8 cellular contexts compared by ENCODE assay signal in the genomic region with DNA sequence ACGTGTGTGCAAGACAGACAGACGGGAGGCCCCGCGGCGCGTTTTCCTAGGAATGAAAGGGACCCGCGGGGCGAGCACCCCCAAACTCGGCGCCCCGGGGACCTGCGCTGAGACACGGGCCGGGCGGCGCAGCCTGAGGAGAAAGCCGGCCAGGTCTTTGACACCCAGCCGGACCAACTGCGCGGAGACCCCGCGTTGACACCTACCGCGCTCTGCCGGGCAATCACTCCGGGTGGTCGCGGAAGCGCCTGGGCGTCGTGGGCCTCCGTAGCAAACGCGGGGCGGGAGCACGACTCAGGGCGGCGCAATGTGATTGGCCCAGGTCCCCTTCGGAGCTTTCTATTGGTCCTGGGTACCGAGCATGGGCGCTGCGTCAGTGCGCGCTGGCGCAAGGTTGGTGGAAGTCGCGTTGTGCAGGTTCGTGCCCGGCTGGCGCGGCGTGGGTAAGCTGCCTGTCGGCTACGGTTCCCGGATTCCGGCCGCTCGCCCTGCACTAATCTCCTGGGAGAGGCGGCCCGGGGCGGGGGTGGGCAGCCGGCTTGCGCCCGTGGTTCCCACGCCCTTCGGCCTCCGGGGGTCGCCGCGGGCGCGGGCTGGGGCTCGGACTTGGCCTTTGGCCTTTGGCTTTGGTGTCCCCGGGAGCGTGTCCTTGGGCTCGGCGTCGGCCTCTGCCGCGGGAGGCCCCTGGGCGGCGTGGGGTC. TPM values are rescaled to one million over a fixed set of nuclear protein-coding genes. Genes with fewer than 3 reads are reported as not detected.
DNase-seq lines count a peak whose midpoint lies in the region; ATAC-seq, FAIRE-seq and TF ChIP-seq lines count a peak whose summit lies in the region.

Gene FASTKD3, minus strand, starts transcription at position 259 of the 701 bp plus-strand sequence. CDS start 948 bp downstream, outside the sequence.
Gene MTRR, plus strand, starts transcription at position 376 of the 701 bp plus-strand sequence. CDS start 1,647 bp downstream, outside the sequence.

- intact Hi-C loops in left ventricle myocardium inferior (cut with micrococcal nuclease): no loop called here
- intact Hi-C loops in psoas muscle (cut with DNase I): no loop called here

- peak within 1 kb of the TSS; percentile 81 for H3K4me3 ChIP-seq in left ventricle myocardium inferior
- peak within 1 kb of the TSS; percentile 98 for H3K4me3 ChIP-seq in psoas muscle

- no peaks in the 10 kb centered on the region for H3K9me3 Mint-ChIP-seq in T-helper 1 cell treated with Interleukin-12 subunit alpha and Interleukin-12 subunit beta and Interleukin-4 antibody, amounts not matched to agents 30 μg/mL and 1 μg/mL, for 36 hours

- in situ Hi-C loops in GM13977 (cut with MboI; ENCODE audit: low pct_unique_long_range_greater_than_20kb, low sequenced_read_pairs, unreplicated experiment): no loop called here

- H3K36me3 ChIP-seq in left ventricle myocardium inferior (peaks cover 15% of the 10 kb centered on the region), psoas muscle (ENCODE audit: insufficient read depth in 1 of 2, low read depth in 1 of 2) (peaks cover 2 to 58% of the 10 kb centered on the region in 2 donors)

- 0 to 1% (median 0%) methylated on average over 57 to 83 of the region's 83 CpGs for WGBS in psoas muscle, 3 donors

- no peaks in the 10 kb centered on the region for H3K27me3 Mint-ChIP-seq in T-helper 1 cell treated with Interleukin-12 subunit alpha and Interleukin-12 subunit beta and Interleukin-4 antibody, amounts not matched to agents 30 μg/mL and 1 μg/mL, for 36 hours (ENCODE audit: low read depth)

- peaks cover 58% of the 10 kb centered on the region for H3K4me1 Mint-ChIP-seq in T-helper 1 cell treated with Interleukin-12 subunit alpha and Interleukin-12 subunit beta and Interleukin-4 antibody, amounts not matched to agents 30 μg/mL and 1 μg/mL, for 36 hours (ENCODE audit: low read depth)

- H3K27ac Mint-ChIP-seq in T-helper 1 cell treated with Interleukin-12 subunit alpha and Interleukin-12 subunit beta and Interleukin-4 antibody, amounts not matched to agents 30 μg/mL and 1 μg/mL, for 36 hours: peak within 1 kb of the TSS; percentile 81

- peak; percentile 94 for DNase-seq in GM13977 (ENCODE audit: low spot score)
- peak; percentile 94 for DNase-seq in NCI-H1694 (lab: John Stamatoyannopoulos, UW)
- peak; percentile 90 for DNase-seq in amniotic stem cell (lab: John Stamatoyannopoulos, UW)
- peak; percentile 94 for DNase-seq in left ventricle myocardium inferior
- peak; percentile 94 to 96 for DNase-seq in psoas muscle
- DNase-seq in urothelium cell line (ENCODE audit: low spot score): peak; percentile 98

- H3K27me3 ChIP-seq in left ventricle myocardium inferior (ENCODE audit: low read depth): no peaks in the 10 kb centered on the region
- no peaks in the 10 kb centered on the region for H3K27me3 ChIP-seq in psoas muscle (ENCODE audit: insufficient read depth in 3 of 3, low read length in 2 of 3)

- H3K27ac ChIP-seq in left ventricle myocardium inferior (replicated peaks): peak within 1 kb of the TSS; percentile 84
- H3K27ac ChIP-seq in psoas muscle: peak within 1 kb of the TSS; percentile 95

- FAIRE-seq in urothelium cell line (lab: Jason Lieb, UNC): peak; percentile 97

- ATAC-seq in HG02884 (IDR thresholded peaks at IDR 0.05; ENCODE audit: unreplicated experiment): peak; percentile 97
- peak; percentile 100 for ATAC-seq in psoas muscle

- peaks cover 64% of the 10 kb centered on the region for H3K4me1 ChIP-seq in left ventricle myocardium inferior
- peaks cover 32% of the 10 kb centered on the region for H3K4me1 ChIP-seq in psoas muscle

- peaks cover 38% of the 10 kb centered on the region for H3K36me3 Mint-ChIP-seq in T-helper 1 cell treated with Interleukin-12 subunit alpha and Interleukin-12 subunit beta and Interleukin-4 antibody, amounts not matched to agents 30 μg/mL and 1 μg/mL, for 36 hours (ENCODE audit: low read depth)

- peak within 1 kb of the TSS; percentile 94 for H3K4me3 Mint-ChIP-seq in T-helper 1 cell treated with Interleukin-12 subunit alpha and Interleukin-12 subunit beta and Interleukin-4 antibody, amounts not matched to agents 30 μg/mL and 1 μg/mL, for 36 hours

- H3K9me3 ChIP-seq in left ventricle myocardium inferior (replicated peaks) (no peaks in the 10 kb centered on the region), psoas muscle (no peaks in the 10 kb centered on the region)

- no peak for TF ChIP-seq CTCF in GM13977 (IDR thresholded peaks at IDR 0.05; ENCODE audit: extremely low read depth, insufficient read depth, missing control alignments)
- TF ChIP-seq CTCF in left ventricle myocardium inferior (IDR thresholded peaks at IDR 0.05; ENCODE audit: borderline replicate concordance): no peak
- no peak for TF ChIP-seq CTCF in psoas muscle (IDR thresholded peaks at IDR 0.05)

RNA-seq across cellular contexts. Expression of gene FASTKD3, which starts in this region (rescaled TPM):
- total RNA-seq in left ventricle myocardium inferior (5.8 TPM), psoas muscle (1 to 10 TPM; 5.1 to 6.4 (median 5.8) TPM)
- 10 to 100 TPM in 2 of 3 donors, 1 to 10 TPM in 1; 7.8 to 15.2 (median 10.6) TPM for polyA plus RNA-seq in psoas muscle

RNA-seq across cellular contexts. Expression of gene MTRR, which starts in this region (rescaled TPM):
- total RNA-seq in left ventricle myocardium inferior: 32.4 TPM
- 10 to 100 TPM; 48.2 to 69.1 (median 65.8) TPM for total RNA-seq in psoas muscle
- 10 to 100 TPM; 22.6 to 63.6 (median 52.1) TPM for polyA plus RNA-seq in psoas muscle

Comparison
In these comparisons a context has a peak if more than half of its experiments do, and no peak if none do; other contexts are left out.
1. Peak in every context shown above with its lines: DNase-seq, ATAC-seq, H3K4me3 ChIP-seq and H3K27ac ChIP-seq.